ENCODE assay signal across 1 cellular context in genomic region chr10:91409069-91409868, GRCh38.
TF ChIP-seq lines count a peak whose summit lies in the region.

No MANE protein-coding gene starts in this region.

TF ChIP-seq in HepG2, 621 proteins besides CTCF, POLR2A, EP300 and RAD21 (continued from another document and continues in another):
- TF ChIP-seq, protein P1, sequence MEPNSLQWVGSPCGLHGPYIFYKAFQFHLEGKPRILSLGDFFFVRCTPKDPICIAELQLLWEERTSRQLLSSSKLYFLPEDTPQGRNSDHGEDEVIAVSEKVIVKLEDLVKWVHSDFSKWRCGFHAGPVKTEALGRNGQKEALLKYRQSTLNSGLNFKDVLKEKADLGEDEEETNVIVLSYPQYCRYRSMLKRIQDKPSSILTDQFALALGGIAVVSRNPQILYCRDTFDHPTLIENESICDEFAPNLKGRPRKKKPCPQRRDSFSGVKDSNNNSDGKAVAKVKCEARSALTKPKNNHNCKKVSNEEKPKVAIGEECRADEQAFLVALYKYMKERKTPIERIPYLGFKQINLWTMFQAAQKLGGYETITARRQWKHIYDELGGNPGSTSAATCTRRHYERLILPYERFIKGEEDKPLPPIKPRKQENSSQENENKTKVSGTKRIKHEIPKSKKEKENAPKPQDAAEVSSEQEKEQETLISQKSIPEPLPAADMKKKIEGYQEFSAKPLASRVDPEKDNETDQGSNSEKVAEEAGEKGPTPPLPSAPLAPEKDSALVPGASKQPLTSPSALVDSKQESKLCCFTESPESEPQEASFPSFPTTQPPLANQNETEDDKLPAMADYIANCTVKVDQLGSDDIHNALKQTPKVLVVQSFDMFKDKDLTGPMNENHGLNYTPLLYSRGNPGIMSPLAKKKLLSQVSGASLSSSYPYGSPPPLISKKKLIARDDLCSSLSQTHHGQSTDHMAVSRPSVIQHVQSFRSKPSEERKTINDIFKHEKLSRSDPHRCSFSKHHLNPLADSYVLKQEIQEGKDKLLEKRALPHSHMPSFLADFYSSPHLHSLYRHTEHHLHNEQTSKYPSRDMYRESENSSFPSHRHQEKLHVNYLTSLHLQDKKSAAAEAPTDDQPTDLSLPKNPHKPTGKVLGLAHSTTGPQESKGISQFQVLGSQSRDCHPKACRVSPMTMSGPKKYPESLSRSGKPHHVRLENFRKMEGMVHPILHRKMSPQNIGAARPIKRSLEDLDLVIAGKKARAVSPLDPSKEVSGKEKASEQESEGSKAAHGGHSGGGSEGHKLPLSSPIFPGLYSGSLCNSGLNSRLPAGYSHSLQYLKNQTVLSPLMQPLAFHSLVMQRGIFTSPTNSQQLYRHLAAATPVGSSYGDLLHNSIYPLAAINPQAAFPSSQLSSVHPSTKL (CRISPR knock-in tag; IDR thresholded peaks at IDR 0.05) = peak; percentile 30; the same call in 1 of the 2 replicates
- no peak for TF ChIP-seq NAIF1 (CRISPR knock-in tag; IDR thresholded peaks at IDR 0.05; ENCODE audit: borderline replicate concordance)
- TF ChIP-seq SRSF4 (IDR thresholded peaks at IDR 0.05; ENCODE audit: low read depth, low read length, poor library complexity, severe bottlenecking) = no peak
- TF ChIP-seq ZNF224 (CRISPR knock-in tag; IDR thresholded peaks at IDR 0.05) = 0 out of 2 replicates have a peak, but pooled peaks have one; percentile 22
- TF ChIP-seq NR3C1 (CRISPR knock-in tag; IDR thresholded peaks at IDR 0.05) = no peak
- TF ChIP-seq, protein P2, sequence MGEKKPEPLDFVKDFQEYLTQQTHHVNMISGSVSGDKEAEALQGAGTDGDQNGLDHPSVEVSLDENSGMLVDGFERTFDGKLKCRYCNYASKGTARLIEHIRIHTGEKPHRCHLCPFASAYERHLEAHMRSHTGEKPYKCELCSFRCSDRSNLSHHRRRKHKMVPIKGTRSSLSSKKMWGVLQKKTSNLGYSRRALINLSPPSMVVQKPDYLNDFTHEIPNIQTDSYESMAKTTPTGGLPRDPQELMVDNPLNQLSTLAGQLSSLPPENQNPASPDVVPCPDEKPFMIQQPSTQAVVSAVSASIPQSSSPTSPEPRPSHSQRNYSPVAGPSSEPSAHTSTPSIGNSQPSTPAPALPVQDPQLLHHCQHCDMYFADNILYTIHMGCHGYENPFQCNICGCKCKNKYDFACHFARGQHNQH (CRISPR knock-in tag; IDR thresholded peaks at IDR 0.05) = 0 out of 2 replicates have a peak, but pooled peaks have one; percentile 79
- TF ChIP-seq ZFP62 (CRISPR knock-in tag; IDR thresholded peaks at IDR 0.05) = no peak
- no peak; the same call in 1 of the 2 replicates for TF ChIP-seq THAP8 (CRISPR knock-in tag; IDR thresholded peaks at IDR 0.05; ENCODE audit: borderline replicate concordance)
- TF ChIP-seq, protein P3, sequence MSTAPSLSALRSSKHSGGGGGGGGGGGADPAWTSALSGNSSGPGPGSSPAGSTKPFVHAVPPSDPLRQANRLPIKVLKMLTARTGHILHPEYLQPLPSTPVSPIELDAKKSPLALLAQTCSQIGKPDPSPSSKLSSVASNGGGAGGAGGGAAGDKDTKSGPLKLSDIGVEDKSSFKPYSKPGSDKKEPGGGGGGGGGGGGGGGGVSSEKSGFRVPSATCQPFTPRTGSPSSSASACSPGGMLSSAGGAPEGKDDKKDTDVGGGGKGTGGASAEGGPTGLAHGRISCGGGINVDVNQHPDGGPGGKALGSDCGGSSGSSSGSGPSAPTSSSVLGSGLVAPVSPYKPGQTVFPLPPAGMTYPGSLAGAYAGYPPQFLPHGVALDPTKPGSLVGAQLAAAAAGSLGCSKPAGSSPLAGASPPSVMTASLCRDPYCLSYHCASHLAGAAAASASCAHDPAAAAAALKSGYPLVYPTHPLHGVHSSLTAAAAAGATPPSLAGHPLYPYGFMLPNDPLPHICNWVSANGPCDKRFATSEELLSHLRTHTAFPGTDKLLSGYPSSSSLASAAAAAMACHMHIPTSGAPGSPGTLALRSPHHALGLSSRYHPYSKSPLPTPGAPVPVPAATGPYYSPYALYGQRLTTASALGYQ (CRISPR knock-in tag; IDR thresholded peaks at IDR 0.05) = 0 out of 2 replicates have a peak, but pooled peaks have one; percentile 21
- TF ChIP-seq ZNF160 (CRISPR knock-in tag; IDR thresholded peaks at IDR 0.05) = no peak
- TF ChIP-seq, protein P4, sequence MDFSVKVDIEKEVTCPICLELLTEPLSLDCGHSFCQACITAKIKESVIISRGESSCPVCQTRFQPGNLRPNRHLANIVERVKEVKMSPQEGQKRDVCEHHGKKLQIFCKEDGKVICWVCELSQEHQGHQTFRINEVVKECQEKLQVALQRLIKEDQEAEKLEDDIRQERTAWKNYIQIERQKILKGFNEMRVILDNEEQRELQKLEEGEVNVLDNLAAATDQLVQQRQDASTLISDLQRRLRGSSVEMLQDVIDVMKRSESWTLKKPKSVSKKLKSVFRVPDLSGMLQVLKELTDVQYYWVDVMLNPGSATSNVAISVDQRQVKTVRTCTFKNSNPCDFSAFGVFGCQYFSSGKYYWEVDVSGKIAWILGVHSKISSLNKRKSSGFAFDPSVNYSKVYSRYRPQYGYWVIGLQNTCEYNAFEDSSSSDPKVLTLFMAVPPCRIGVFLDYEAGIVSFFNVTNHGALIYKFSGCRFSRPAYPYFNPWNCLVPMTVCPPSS (IDR thresholded peaks at IDR 0.05) = no peak
- 0 out of 2 replicates have a peak, but pooled peaks have one; percentile 37 for TF ChIP-seq ZNF136 (CRISPR knock-in tag; IDR thresholded peaks at IDR 0.05; ENCODE audit: low read depth)
- peak; percentile 92 for TF ChIP-seq POLR2G (IDR thresholded peaks at IDR 0.05; ENCODE audit: low read depth, low read length)
- TF ChIP-seq, protein P5, sequence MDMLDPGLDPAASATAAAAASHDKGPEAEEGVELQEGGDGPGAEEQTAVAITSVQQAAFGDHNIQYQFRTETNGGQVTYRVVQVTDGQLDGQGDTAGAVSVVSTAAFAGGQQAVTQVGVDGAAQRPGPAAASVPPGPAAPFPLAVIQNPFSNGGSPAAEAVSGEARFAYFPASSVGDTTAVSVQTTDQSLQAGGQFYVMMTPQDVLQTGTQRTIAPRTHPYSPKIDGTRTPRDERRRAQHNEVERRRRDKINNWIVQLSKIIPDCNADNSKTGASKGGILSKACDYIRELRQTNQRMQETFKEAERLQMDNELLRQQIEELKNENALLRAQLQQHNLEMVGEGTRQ (IDR thresholded peaks at IDR 0.05; ENCODE audit: low read depth, low read length) = no peak
- TF ChIP-seq, protein P5 (CRISPR knock-in tag; IDR thresholded peaks at IDR 0.05; ENCODE audit: borderline replicate concordance) = no peak
- no peak for TF ChIP-seq DPF2 (CRISPR knock-in tag; IDR thresholded peaks at IDR 0.05; ENCODE audit: borderline replicate concordance, low read depth)
- TF ChIP-seq AHR (CRISPR knock-in tag; IDR thresholded peaks at IDR 0.05) = 0 out of 2 replicates have a peak, but pooled peaks have one; percentile 86
- TF ChIP-seq ZUFSP (CRISPR knock-in tag; IDR thresholded peaks at IDR 0.05; ENCODE audit: borderline replicate concordance) = no peak
- TF ChIP-seq KMT2B (CRISPR knock-in tag; IDR thresholded peaks at IDR 0.05) = no peak
- TF ChIP-seq NFE2 (CRISPR knock-in tag; IDR thresholded peaks at IDR 0.05) = no peak
- no peak for TF ChIP-seq ZNF558 (CRISPR knock-in tag; IDR thresholded peaks at IDR 0.05; ENCODE audit: borderline replicate concordance)
- no peak for TF ChIP-seq ZBTB40 (IDR thresholded peaks at IDR 0.05)
- TF ChIP-seq ZBTB40 (CRISPR knock-in tag; IDR thresholded peaks at IDR 0.05) = no peak
- TF ChIP-seq ZNF335 (CRISPR knock-in tag; IDR thresholded peaks at IDR 0.05) = 0 out of 2 replicates have a peak, but pooled peaks have one; percentile 36
- TF ChIP-seq GZF1 (CRISPR knock-in tag; IDR thresholded peaks at IDR 0.05) = peak; percentile 25; the same call in 1 of the 2 replicates
- TF ChIP-seq MYPOP (CRISPR knock-in tag; IDR thresholded peaks at IDR 0.05) = 0 out of 2 replicates have a peak, but pooled peaks have one; percentile 49
